26 cellular contexts compared by ENCODE assay signal in genomic region chr2:232137346-232137745, GRCh38.
DNase-seq lines count a peak whose midpoint lies in the region; ATAC-seq, FAIRE-seq and TF ChIP-seq lines count a peak whose summit lies in the region.
"Had no signal": no experiment of that assay in that cellular context is flagged by ENCODE, and none has a peak within 500 bp of the region (broad histone marks: within the 10 kb centered on the region; RNA-seq: fewer than 3 reads in every experiment).

No MANE protein-coding gene starts in this region.

- no peak for DNase-seq in activated naive CD4-positive, alpha-beta T cell treated with anti-CD3 and anti-CD28 coated beads, Interleukin-2, amount 10 ng/mL, durations not matched to agents 7 days and 5 days
- DNase-seq in activated naive CD4-positive, alpha-beta T cell treated with anti-CD3 and anti-CD28 coated beads, Interleukin-2, amount 50 U/mL, for 72 hours (ENCODE audit: low spot score in 2 of 2): no peak
- DNase-seq in bronchial epithelial cell (ENCODE audit: low read depth) (peak; percentile 68), skeletal muscle cell (ENCODE audit: low read depth) (peak; percentile 18), esophagus squamous epithelium (lab: John Stamatoyannopoulos, UW) (no peak)
- no peak for DNase-seq in stimulated activated CD4-positive, alpha-beta T cell treated with anti-CD3 and anti-CD28 coated beads, Interleukin-2, amount 100 ng/mL, for 48 hours
- DNase-seq: activated CD4-positive, alpha-beta T cell treated with anti-CD3 and anti-CD28 coated beads, Interleukin-2, amount 50 U/mL, for 1 hour; activated CD8-positive, alpha-beta memory T cell treated with anti-CD3 and anti-CD28 coated beads, Interleukin-2, amount 50 U/mL, for 48 hours; activated gamma-delta T cell treated with Interleukin-2 at 50 U/mL for 16 hours; aorta; central memory CD4-positive, alpha-beta T cell; dorsolateral prefrontal cortex; HFFc6; kidney glomerular epithelial cell; NCI-H1105; NCI-H2029 treated with DMSO at 0.1 percent for 48 hours; NCI-H345; sigmoid colon; T-helper 17 cell had no signal

- H3K4me1 ChIP-seq in esophagus squamous epithelium: peaks cover 0 to 7% (median 6%) of the 10 kb centered on the region in 3 donors
- H3K4me1 ChIP-seq: A549, gastroesophageal sphincter, sigmoid colon had no signal

- no peak overlapping the region for H3K4me3 Mint-ChIP-seq in activated naive CD4-positive, alpha-beta T cell treated with anti-CD3 and anti-CD28 coated beads, Interleukin-2, amount 10 ng/mL, durations not matched to agents 7 days and 5 days
- H3K4me3 Mint-ChIP-seq: HFFc6, T-helper 17 cell had no signal

- no peaks in the 10 kb centered on the region for H3K27me3 Mint-ChIP-seq in activated naive CD4-positive, alpha-beta T cell treated with anti-CD3 and anti-CD28 coated beads, Interleukin-2, amount 10 ng/mL, durations not matched to agents 7 days and 5 days
- H3K27me3 Mint-ChIP-seq: progenitor cell of endocrine pancreas, T-helper 17 cell had no signal

- intact Hi-C loops in esophagus squamous epithelium (cut with DNase I): no loop called here

- peak overlapping the region; percentile 56 for H3K27ac ChIP-seq in KOPT-K1 (ENCODE audit: low read depth, low read length, poor library complexity, severe bottlenecking)
- no peak overlapping the region for H3K27ac ChIP-seq in esophagus squamous epithelium
- H3K27ac ChIP-seq: A549, dorsolateral prefrontal cortex, gastroesophageal sphincter, sigmoid colon had no signal

- TF ChIP-seq CTCF in bronchial epithelial cell (IDR thresholded peaks at IDR 0.05; ENCODE audit: insufficient read depth, low read length, severe bottlenecking) (no peak), esophagus squamous epithelium (IDR thresholded peaks at IDR 0.05) (no peak)

- no peaks in the 10 kb centered on the region for H3K9me3 Mint-ChIP-seq in activated naive CD4-positive, alpha-beta T cell treated with anti-CD3 and anti-CD28 coated beads, Interleukin-2, amount 10 ng/mL, durations not matched to agents 7 days and 5 days
- H3K9me3 Mint-ChIP-seq in activated naive CD4-positive, alpha-beta T cell treated with anti-CD3 and anti-CD28 coated beads, Interleukin-2, amount 50 U/mL, for 72 hours: no peaks in the 10 kb centered on the region
- H3K9me3 Mint-ChIP-seq: HFFc6 had no signal

- no peak for TF ChIP-seq POLR2A in esophagus squamous epithelium (IDR thresholded peaks at IDR 0.05)

- H3K36me3 ChIP-seq in KOPT-K1 (ENCODE audit: insufficient read depth, low read length) (peaks cover 10% of the 10 kb centered on the region; the same call in 1 of the 2 replicates), bronchial epithelial cell (ENCODE audit: control insufficient read depth, insufficient read depth, low read length) (peaks cover 2% of the 10 kb centered on the region), esophagus squamous epithelium (peaks cover 0 to 24% (median 0%) of the 10 kb centered on the region in 3 donors)

- H3K4me3 ChIP-seq in bronchial epithelial cell (ENCODE audit: low read depth, low read length) (no peak overlapping the region), skeletal muscle cell (ENCODE audit: low read depth, low read length) (no peak overlapping the region), esophagus squamous epithelium (no peak overlapping the region)
- H3K4me3 ChIP-seq: A549, dorsolateral prefrontal cortex, gastroesophageal sphincter, lung, sigmoid colon had no signal

- H3K36me3 Mint-ChIP-seq in activated naive CD4-positive, alpha-beta T cell treated with anti-CD3 and anti-CD28 coated beads, Interleukin-2, amount 10 ng/mL, durations not matched to agents 7 days and 5 days: peaks cover 6% of the 10 kb centered on the region
- peaks cover 4 to 10% of the 10 kb centered on the region in 2 donors for H3K36me3 Mint-ChIP-seq in activated naive CD4-positive, alpha-beta T cell treated with anti-CD3 and anti-CD28 coated beads, Interleukin-2, amount 50 U/mL, for 72 hours

- no peak for FAIRE-seq in bronchial epithelial cell (lab: Jason Lieb, UNC)
- FAIRE-seq: A549, urothelium cell line had no signal

- peak overlapping the region; percentile 34 for H3K27ac Mint-ChIP-seq in activated naive CD4-positive, alpha-beta T cell treated with anti-CD3 and anti-CD28 coated beads, Interleukin-2, amount 10 ng/mL, durations not matched to agents 7 days and 5 days
- no peak overlapping the region for H3K27ac Mint-ChIP-seq in activated naive CD4-positive, alpha-beta T cell treated with anti-CD3 and anti-CD28 coated beads, Interleukin-2, amount 50 U/mL, for 72 hours
- H3K27ac Mint-ChIP-seq: progenitor cell of endocrine pancreas, T-helper 17 cell had no signal

- H3K27me3 ChIP-seq in bronchial epithelial cell (ENCODE audit: control insufficient read depth, insufficient read depth, low read length) (no peaks in the 10 kb centered on the region), esophagus squamous epithelium (no peaks in the 10 kb centered on the region)
- H3K27me3 ChIP-seq: dorsolateral prefrontal cortex, gastroesophageal sphincter, sigmoid colon had no signal

- CTCF ChIA-PET in activated naive CD4-positive, alpha-beta T cell treated with anti-CD3 and anti-CD28 coated beads, Interleukin-2, amount 10 ng/mL, durations not matched to agents 7 days and 5 days (lab: Charles Lee): interaction anchor here (1.0 to 2.1 kb wide), 2 partner anchors 11 to 236 kb away, joined by 3 to 5 read pairs; no protein-coding TSS in a partner anchor

- H3K9me3 ChIP-seq in KOPT-K1 (ENCODE audit: insufficient read depth, low read length, poor library complexity, severe bottlenecking): no peaks in the 10 kb centered on the region
- H3K9me3 ChIP-seq in esophagus squamous epithelium: no peaks in the 10 kb centered on the region
- H3K9me3 ChIP-seq: A549, gastroesophageal sphincter, sigmoid colon had no signal

- ATAC-seq in activated naive CD4-positive, alpha-beta T cell treated with anti-CD3 and anti-CD28 coated beads, Interleukin-2, amount 50 U/mL, for 72 hours: no peak
- no peak for ATAC-seq in GM21825 (IDR thresholded peaks at IDR 0.05; ENCODE audit: unreplicated experiment)
- ATAC-seq: A549, gastroesophageal sphincter, T-helper 17 cell had no signal

- H3K4me1 Mint-ChIP-seq in activated naive CD4-positive, alpha-beta T cell treated with anti-CD3 and anti-CD28 coated beads, Interleukin-2, amount 10 ng/mL, durations not matched to agents 7 days and 5 days: peaks cover 27% of the 10 kb centered on the region

Comparison
In these comparisons a context has a peak if more than half of its experiments do, and no peak if none do; other contexts are left out.
1. DNase-seq: peak in bronchial epithelial cell (single experiment) and skeletal muscle cell (single experiment); none in activated naive CD4-positive, alpha-beta T cell treated with anti-CD3 and anti-CD28 coated beads, Interleukin-2, amount 10 ng/mL, durations not matched to agents 7 days and 5 days (single experiment), activated naive CD4-positive, alpha-beta T cell treated with anti-CD3 and anti-CD28 coated beads, Interleukin-2, amount 50 U/mL, for 72 hours (0 of 2), esophagus squamous epithelium (single experiment) and stimulated activated CD4-positive, alpha-beta T cell treated with anti-CD3 and anti-CD28 coated beads, Interleukin-2, amount 100 ng/mL, for 48 hours (0 of 2).